24 cellular contexts compared by ENCODE assay signal in the genomic region with DNA sequence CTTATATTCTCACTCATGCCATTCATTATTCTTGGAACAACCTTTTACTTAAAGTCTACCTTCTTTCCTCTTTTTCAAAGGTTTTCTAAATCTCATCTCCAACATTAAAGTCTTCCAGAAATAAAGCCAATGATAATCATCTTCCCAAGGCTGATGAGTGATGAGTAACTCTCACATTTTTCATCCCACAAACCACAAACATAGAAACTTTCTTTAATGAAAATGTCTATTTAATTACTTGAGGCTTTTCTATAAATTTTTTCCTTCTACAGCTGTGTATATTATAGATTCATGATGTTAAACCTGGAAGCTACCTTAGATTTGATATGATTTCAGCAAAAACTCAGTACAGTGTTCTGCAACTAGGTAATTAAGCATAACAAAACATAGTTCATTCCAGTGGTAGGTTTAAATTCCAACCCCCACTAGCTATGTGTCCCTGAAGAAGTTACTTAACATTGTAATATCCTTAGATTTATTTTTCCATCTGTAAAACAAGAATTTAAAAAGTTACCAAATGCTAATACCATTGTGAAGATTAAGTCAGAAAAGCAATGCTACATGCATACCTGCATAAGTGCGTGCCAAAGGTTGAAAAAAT.
"Had no signal": no experiment of that assay in that cellular context is flagged by ENCODE, and none has a peak within 500 bp of the region (broad histone marks: within the 10 kb centered on the region; RNA-seq: fewer than 3 reads in every experiment).

No MANE protein-coding gene starts in this region.

- DNase-seq: activated CD4-positive, alpha-beta T cell treated with anti-CD3 and anti-CD28 coated beads, Interleukin-2, amount 10 ng/mL, durations not matched to agents 24 days and 14 days; activated CD4-positive, CD25-positive, alpha-beta regulatory T cell; activated CD8-positive, alpha-beta T cell treated with anti-CD3 and anti-CD28 coated beads for 36 hours; activated naive CD4-positive, alpha-beta T cell treated with Interleukin-2 at 50 U/mL for 16 hours; activated T-cell treated with anti-CD3 and anti-CD28 coated beads, Interleukin-2, amount 50 U/mL, for 1 hour; caudate nucleus; endodermal cell; islet precursor cell; sigmoid colon; stimulated activated naive B cell treated with anti-CD40 and anti-IgM and Interleukin-4, amounts not matched to agents 10 μg/mL and 1 μg/mL and 100 μg/mL, for 72 hours; T1000; upper lobe of left lung had no signal

- H3K4me3 Mint-ChIP-seq: activated CD4-positive, alpha-beta T cell treated with anti-CD3 and anti-CD28 coated beads, Interleukin-2, amount 10 ng/mL, durations not matched to agents 24 days and 14 days; activated CD8-positive, alpha-beta T cell treated with anti-CD3 and anti-CD28 coated beads for 36 hours; brain; endodermal cell; mesothelial cell of epicardium; natural killer cell treated with Interleukin-12 subunit alpha and Interleukin-12 subunit beta and Interleukin-15 and Interleukin-18, amount 100 ng/mL, for 72 hours; stimulated activated naive B cell treated with anti-CD40 and anti-IgM and Interleukin-4, amounts not matched to agents 10 μg/mL and 1 μg/mL and 100 μg/mL, for 72 hours had no signal

- H3K9me3 ChIP-seq: neutrophil, sigmoid colon, thoracic aorta, upper lobe of left lung had no signal

- H3K27ac ChIP-seq: epithelial cell of prostate, foreskin keratinocyte, hepatocyte, neutrophil, parathyroid adenoma, sigmoid colon, thoracic aorta, upper lobe of left lung had no signal

- H3K36me3 ChIP-seq: neutrophil, sigmoid colon, thoracic aorta, upper lobe of left lung had no signal

- ATAC-seq: activated CD8-positive, alpha-beta T cell treated with anti-CD3 and anti-CD28 coated beads for 36 hours; foreskin keratinocyte; left lobe of liver; natural killer cell treated with Interleukin-12 subunit alpha and Interleukin-12 subunit beta and Interleukin-15 and Interleukin-18, amount 100 ng/mL, for 72 hours; stimulated activated naive B cell treated with anti-CD40 and anti-IgM and Interleukin-4, amounts not matched to agents 10 μg/mL and 1 μg/mL and 100 μg/mL, for 72 hours had no signal

- H3K36me3 Mint-ChIP-seq: brain; mesothelial cell of epicardium; natural killer cell treated with Interleukin-12 subunit alpha and Interleukin-12 subunit beta and Interleukin-15 and Interleukin-18, amount 100 ng/mL, for 72 hours; stimulated activated naive B cell treated with anti-CD40 and anti-IgM and Interleukin-4, amounts not matched to agents 10 μg/mL and 1 μg/mL and 100 μg/mL, for 72 hours had no signal

- H3K27me3 ChIP-seq: foreskin keratinocyte, hepatocyte, neutrophil, sigmoid colon, upper lobe of left lung had no signal

- H3K27ac Mint-ChIP-seq: activated CD4-positive, alpha-beta T cell treated with anti-CD3 and anti-CD28 coated beads, Interleukin-2, amount 10 ng/mL, durations not matched to agents 24 days and 14 days; activated CD8-positive, alpha-beta T cell treated with anti-CD3 and anti-CD28 coated beads for 36 hours; activated T-helper 2 cell treated with anti-CD3 and anti-CD28 coated beads, Interferon-gamma antibody, Interleukin-2, Interleukin-4, amounts not matched to agents 10 μg/mL and 5 μg/mL and 100 μg/mL, durations not matched to agents 14 hours and 24 hours and 36 hours; brain; endodermal cell; mesothelial cell of epicardium; natural killer cell treated with Interleukin-12 subunit alpha and Interleukin-12 subunit beta and Interleukin-15 and Interleukin-18, amount 100 ng/mL, for 72 hours; stimulated activated naive B cell treated with anti-CD40 and anti-IgM and Interleukin-4, amounts not matched to agents 10 μg/mL and 1 μg/mL and 100 μg/mL, for 72 hours had no signal

- H3K79me2 ChIP-seq: hepatocyte, parathyroid adenoma had no signal

- H3K4me1 ChIP-seq: parathyroid adenoma, upper lobe of left lung had no signal

- H3K4me3 ChIP-seq: hepatocyte, lung, sigmoid colon, thoracic aorta, upper lobe of left lung had no signal

- H3K9me3 Mint-ChIP-seq: activated CD4-positive, alpha-beta T cell treated with anti-CD3 and anti-CD28 coated beads, Interleukin-2, amount 10 ng/mL, durations not matched to agents 24 days and 14 days; brain; endodermal cell; mesothelial cell of epicardium; stimulated activated naive B cell treated with anti-CD40 and anti-IgM and Interleukin-4, amounts not matched to agents 10 μg/mL and 1 μg/mL and 100 μg/mL, for 72 hours had no signal

- H3K27me3 Mint-ChIP-seq: activated CD4-positive, alpha-beta T cell treated with anti-CD3 and anti-CD28 coated beads, Interleukin-2, amount 10 ng/mL, durations not matched to agents 24 days and 14 days; activated CD8-positive, alpha-beta T cell treated with anti-CD3 and anti-CD28 coated beads for 36 hours; natural killer cell treated with Interleukin-12 subunit alpha and Interleukin-12 subunit beta and Interleukin-15 and Interleukin-18, amount 100 ng/mL, for 72 hours; stimulated activated naive B cell treated with anti-CD40 and anti-IgM and Interleukin-4, amounts not matched to agents 10 μg/mL and 1 μg/mL and 100 μg/mL, for 72 hours had no signal

- H2AFZ ChIP-seq: hepatocyte, parathyroid adenoma had no signal

- H3K4me2 ChIP-seq: hepatocyte had no signal

- H3K9ac ChIP-seq: parathyroid adenoma had no signal

- H3K4me1 Mint-ChIP-seq: activated CD4-positive, alpha-beta T cell treated with anti-CD3 and anti-CD28 coated beads, Interleukin-2, amount 10 ng/mL, durations not matched to agents 24 days and 14 days; brain; endodermal cell; stimulated activated naive B cell treated with anti-CD40 and anti-IgM and Interleukin-4, amounts not matched to agents 10 μg/mL and 1 μg/mL and 100 μg/mL, for 72 hours had no signal
